19 cellular contexts compared by ENCODE assay signal in genomic region chr3:18806633-18807032, GRCh38.
"Had no signal": no experiment of that assay in that cellular context is flagged by ENCODE, and none has a peak within 500 bp of the region (broad histone marks: within the 10 kb centered on the region; RNA-seq: fewer than 3 reads in every experiment).

No MANE protein-coding gene starts in this region.

- H3K27me3 ChIP-seq: ovary, sigmoid colon, stomach, thyroid gland had no signal

- H3K36me3 ChIP-seq: ovary, sigmoid colon, stomach, thyroid gland had no signal

- DNase-seq: cortex of kidney; effector memory CD8-positive, alpha-beta T cell; head of caudate nucleus; kidney; natural killer cell; occipital lobe; ovary; posterior cingulate gyrus; psoas muscle; right cardiac atrium; sigmoid colon; stimulated activated CD4-positive, alpha-beta T cell treated with anti-CD3 and anti-CD28 coated beads, Interleukin-2, amount 100 ng/mL, for 24 hours; stimulated activated CD4-positive, alpha-beta T cell treated with anti-CD3 and anti-CD28 coated beads, Interleukin-4, amount 100 ng/mL, for 24 hours; stimulated activated naive CD4-positive, alpha-beta T cell treated with Interleukin-2 at 50 U/mL for 16 hours; stomach; thyroid gland had no signal

- H3K4me3 ChIP-seq: lung, ovary, psoas muscle, sigmoid colon, stomach, thyroid gland had no signal

- FAIRE-seq: endometrium, frontal cortex, kidney had no signal
